ENCODE assay signal across 22 cellular contexts in the genomic region with DNA sequence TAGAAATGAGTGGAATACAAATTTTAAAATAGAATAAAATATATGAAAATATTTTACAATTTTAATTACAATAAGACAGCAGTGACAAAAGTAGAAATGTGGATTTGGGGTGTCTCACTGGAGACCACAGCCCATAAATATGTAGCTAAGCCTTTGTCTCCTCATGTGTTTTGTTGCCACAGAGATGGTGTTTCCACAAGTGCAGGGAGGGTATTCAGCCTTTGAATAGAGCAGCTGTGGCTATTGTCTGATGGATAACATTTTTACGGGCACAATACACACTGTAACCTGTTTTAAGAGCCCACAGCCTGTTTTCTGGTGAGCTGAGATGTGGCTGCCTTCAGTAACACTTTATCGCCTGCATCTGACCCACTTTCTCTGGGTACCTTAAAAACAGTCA. TPM values are rescaled to one million over a fixed set of nuclear protein-coding genes. Genes with fewer than 3 reads are reported as not detected.
"Had no signal": no experiment of that assay in that cellular context is flagged by ENCODE, and none has a peak within 500 bp of the region (broad histone marks: within the 10 kb centered on the region; RNA-seq: fewer than 3 reads in every experiment).

No MANE protein-coding gene starts in this region.

- ATAC-seq: activated CD4-positive, alpha-beta T cell treated with anti-CD3 and anti-CD28 coated beads for 36 hours; left lobe of liver; naive thymus-derived CD4-positive, alpha-beta T cell had no signal

- H3K27me3 ChIP-seq: tibial nerve, vagina had no signal

- H3K4me1 ChIP-seq: parathyroid adenoma, tibial nerve, vagina had no signal

- H3K4me3 ChIP-seq: dorsolateral prefrontal cortex, tibial nerve, vagina had no signal

- H3K9ac ChIP-seq: parathyroid adenoma had no signal

- H3K36me3 ChIP-seq: neutrophil, tibial nerve, vagina had no signal

- H3K79me2 ChIP-seq: parathyroid adenoma had no signal

- DNase-seq: activated CD4-positive, alpha-beta memory T cell treated with anti-CD3 and anti-CD28 coated beads, Interleukin-2, amount 10 ng/mL, durations not matched to agents 7 days and 5 days; activated CD4-positive, alpha-beta T cell treated with anti-CD3 and anti-CD28 coated beads for 36 hours; activated effector memory CD4-positive, alpha-beta T cell treated with Interleukin-2 at 50 U/mL for 16 hours; activated T-cell treated with anti-CD3 and anti-CD28 coated beads, Interleukin-2, amount 50 U/mL, for 24 hours; dorsolateral prefrontal cortex; islet precursor cell; midbrain; naive thymus-derived CD4-positive, alpha-beta T cell; stimulated activated CD4-positive, alpha-beta T cell treated with anti-CD3 and anti-CD28 coated beads, Interleukin-4, amount 100 ng/mL, for 24 hours; stimulated activated CD8-positive, alpha-beta memory T cell treated with anti-CD3 and anti-CD28 coated beads, Interleukin-4, amount 100 ng/mL, for 48 hours; stimulated activated naive CD4-positive, alpha-beta T cell treated with Interleukin-2 at 50 U/mL for 16 hours; substantia nigra had no signal

- H3K27ac ChIP-seq: dorsolateral prefrontal cortex, neutrophil, parathyroid adenoma, tibial nerve, vagina had no signal

- H2AFZ ChIP-seq: parathyroid adenoma had no signal

- H3K9me3 ChIP-seq: neutrophil, tibial nerve, vagina had no signal

RNA-seq across cellular contexts. Expression of a gene that starts 8.0 kb away (rescaled TPM):
- total RNA-seq: activated CD4-positive, alpha-beta memory T cell treated with anti-CD3 and anti-CD28 coated beads, Interleukin-2, amount 10 ng/mL, durations not matched to agents 7 days and 5 days; activated CD4-positive, alpha-beta T cell treated with anti-CD3 and anti-CD28 coated beads for 36 hours; lung microvascular endothelial cell; naive thymus-derived CD4-positive, alpha-beta T cell; renal cortical epithelial cell; tibial nerve; vagina had no signal
- polyA plus RNA-seq: esophagus; naive thymus-derived CD4-positive, alpha-beta T cell had no signal

RNA-seq across cellular contexts. Expression of a gene that starts 36.8 kb away (rescaled TPM):
- total RNA-seq: cardiac septum, lung microvascular endothelial cell, skeletal muscle tissue, tibial nerve, vagina had no signal
